19 cellular contexts compared by ENCODE assay signal in the genomic region with DNA sequence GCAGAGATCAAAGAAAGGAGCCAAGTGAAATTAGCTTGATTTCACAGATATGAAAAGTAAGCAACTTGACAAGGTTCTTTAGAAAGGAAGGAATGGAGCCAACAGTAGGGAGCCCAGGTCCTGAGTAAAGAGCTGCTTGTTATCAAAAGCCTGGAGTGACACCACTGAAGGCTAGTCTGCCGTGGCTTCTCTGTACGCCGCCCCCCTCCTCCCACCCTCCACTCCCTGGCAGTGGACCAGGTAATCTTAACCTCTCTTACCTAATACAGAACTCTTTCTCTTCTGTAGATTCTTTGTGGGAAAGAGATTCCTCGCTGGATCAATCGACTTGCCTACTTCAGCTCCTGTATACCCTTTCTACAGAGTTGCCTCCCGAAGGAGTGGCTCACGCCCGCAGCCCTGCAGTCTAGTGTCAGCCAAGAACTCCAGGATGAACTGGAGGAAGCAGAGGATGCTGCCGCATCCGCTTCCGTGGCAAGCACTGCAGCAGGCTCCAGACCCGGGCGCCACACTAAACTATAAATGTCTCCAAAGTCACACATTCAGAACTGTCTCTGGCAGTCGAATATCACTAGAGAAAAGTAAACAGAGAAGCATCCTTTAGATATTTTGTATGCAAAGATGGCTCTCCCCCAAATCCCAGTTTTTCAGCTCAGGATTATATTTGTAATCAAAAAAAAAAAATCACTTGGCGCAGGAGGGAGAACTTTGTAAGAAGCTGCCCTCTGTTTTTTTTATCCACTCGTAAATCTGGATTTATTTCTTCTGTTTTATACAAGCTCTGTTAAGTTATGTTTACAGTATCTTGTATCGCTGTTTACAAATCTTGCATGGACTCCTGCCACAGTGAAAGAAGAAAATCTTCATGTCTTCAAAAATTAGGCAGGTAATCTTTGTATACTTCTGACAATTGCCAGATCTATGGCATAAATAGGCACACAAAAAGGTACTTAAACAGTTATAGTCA. TPM values are rescaled to one million over a fixed set of nuclear protein-coding genes. Genes with fewer than 3 reads are reported as not detected.
DNase-seq lines count a peak whose midpoint lies in the region; ATAC-seq and TF ChIP-seq lines count a peak whose summit lies in the region.
"Had no signal": no experiment of that assay in that cellular context is flagged by ENCODE, and none has a peak within 500 bp of the region (broad histone marks: within the 10 kb centered on the region; RNA-seq: fewer than 3 reads in every experiment).

No MANE protein-coding gene starts in this region.

- no peaks in the 10 kb centered on the region for H3K27me3 Mint-ChIP-seq in activated naive CD4-positive, alpha-beta T cell treated with anti-CD3 and anti-CD28 coated beads, Interleukin-2, amount 10 ng/mL, durations not matched to agents 7 days and 5 days
- H3K27me3 Mint-ChIP-seq: naive thymus-derived CD4-positive, alpha-beta T cell; type B pancreatic cell had no signal

- H3K4me1 ChIP-seq in adrenal gland (replicated peaks in 1 of 2) (no peaks in the 10 kb centered on the region), upper lobe of left lung (peaks cover 0 to 6% (median 1%) of the 10 kb centered on the region in 4 donors), BE2C (peaks cover 14% of the 10 kb centered on the region)
- H3K4me1 ChIP-seq: BLaER1 had no signal

- no peak for TF ChIP-seq POLR2A in adrenal gland (IDR thresholded peaks at IDR 0.05)
- no peak for TF ChIP-seq POLR2A in upper lobe of left lung (IDR thresholded peaks at IDR 0.05)
- no peak for TF ChIP-seq POLR2A in erythroblast (IDR thresholded peaks at IDR 0.05; ENCODE audit: low read length)

- H3K4me3 ChIP-seq in adrenal gland: no peak overlapping the region
- H3K4me3 ChIP-seq in upper lobe of left lung: no peak overlapping the region
- no peak overlapping the region for H3K4me3 ChIP-seq in BE2C (ENCODE audit: low read depth, low read length)
- H3K4me3 ChIP-seq: BLaER1 had no signal

- peak; percentile 75 for ATAC-seq in left ventricle myocardium superior
- peak in 1 of 2 donors; percentile 43 for ATAC-seq in upper lobe of left lung (ENCODE audit: low FRiP score in 2 of 2)
- ATAC-seq in GM18870 (IDR thresholded peaks at IDR 0.05; ENCODE audit: unreplicated experiment): no peak
- ATAC-seq: naive thymus-derived CD4-positive, alpha-beta T cell had no signal

- intact Hi-C loops in adrenal gland (cut with DNase I) (no loop called here), left ventricle myocardium superior (cut with micrococcal nuclease) (no loop called here)

- H3K9me3 ChIP-seq in adrenal gland (replicated peaks in 1 of 3): no peaks in the 10 kb centered on the region
- H3K9me3 ChIP-seq in upper lobe of left lung: no peaks in the 10 kb centered on the region
- no peaks in the 10 kb centered on the region for H3K9me3 ChIP-seq in BE2C

- peaks cover 31% of the 10 kb centered on the region for H3K36me3 Mint-ChIP-seq in activated naive CD4-positive, alpha-beta T cell treated with anti-CD3 and anti-CD28 coated beads, Interleukin-2, amount 10 ng/mL, durations not matched to agents 7 days and 5 days

- H3K9me3 Mint-ChIP-seq in activated naive CD4-positive, alpha-beta T cell treated with anti-CD3 and anti-CD28 coated beads, Interleukin-2, amount 10 ng/mL, durations not matched to agents 7 days and 5 days: no peaks in the 10 kb centered on the region

- H3K27me3 ChIP-seq in adrenal gland (no peaks in the 10 kb centered on the region), upper lobe of left lung (no peaks in the 10 kb centered on the region), BE2C (no peaks in the 10 kb centered on the region)
- H3K27me3 ChIP-seq: BLaER1 had no signal

- H3K27ac ChIP-seq in adrenal gland: no peak overlapping the region
- H3K27ac ChIP-seq in upper lobe of left lung: peak overlapping the region in 1 of 4 donors; percentile 35
- H3K27ac ChIP-seq: BLaER1, epithelial cell of prostate, HL-60, WERI-Rb-1 had no signal

- TF ChIP-seq CTCF in adrenal gland (IDR thresholded peaks at IDR 0.05): no peak
- no peak for TF ChIP-seq CTCF in upper lobe of left lung (IDR thresholded peaks at IDR 0.05)
- no peak for TF ChIP-seq CTCF in BE2C (IDR thresholded peaks at IDR 0.05; ENCODE audit: low read depth, low read length)

- 75 to 86% (median 82%) methylated on average over 17 of the region's 17 CpGs for WGBS in adrenal gland, 4 donors
- WGBS in upper lobe of left lung, 2 donors: 58 to 63% methylated on average over 17 of the region's 17 CpGs

- H3K4me3 Mint-ChIP-seq in activated naive CD4-positive, alpha-beta T cell treated with anti-CD3 and anti-CD28 coated beads, Interleukin-2, amount 10 ng/mL, durations not matched to agents 7 days and 5 days: no peak overlapping the region
- H3K4me3 Mint-ChIP-seq: naive thymus-derived CD4-positive, alpha-beta T cell; type B pancreatic cell had no signal

- TF ChIP-seq EP300 in upper lobe of left lung (IDR thresholded peaks at IDR 0.05): no peak

- H3K36me3 ChIP-seq in adrenal gland (replicated peaks in 1 of 2) (no peaks in the 10 kb centered on the region), upper lobe of left lung (peaks cover 0 to 37% (median 14%) of the 10 kb centered on the region in 4 donors), BE2C (peaks cover 5% of the 10 kb centered on the region)

- no peak for DNase-seq in activated naive CD4-positive, alpha-beta T cell treated with anti-CD3 and anti-CD28 coated beads, Interleukin-2, amount 10 ng/mL, durations not matched to agents 7 days and 5 days
- no peak for DNase-seq in activated naive CD4-positive, alpha-beta T cell treated with anti-CD3 and anti-CD28 coated beads, Interleukin-2, amount 50 U/mL, for 16 hours
- DNase-seq in adrenal gland (peak in 4 of 7 donors; percentile 12 to 62 (median 22)), left ventricle myocardium superior (peak; percentile 44), upper lobe of left lung (peak; percentile 17 to 43), erythroblast (lab: John Stamatoyannopoulos, UW) (no peak), BE2C (no peak)
- DNase-seq: activated effector memory CD4-positive, alpha-beta T cell treated with Interleukin-2 at 50 U/mL for 16 hours; amygdala; caudate nucleus; naive thymus-derived CD4-positive, alpha-beta T cell; NCI-H510A treated with DMSO at 0.1 percent for 48 hours; retina; WERI-Rb-1 had no signal

- CTCF ChIA-PET in activated naive CD4-positive, alpha-beta T cell treated with anti-CD3 and anti-CD28 coated beads, Interleukin-2, amount 10 ng/mL, durations not matched to agents 7 days and 5 days (lab: Charles Lee): no interaction called here

- H3K4me1 Mint-ChIP-seq in activated naive CD4-positive, alpha-beta T cell treated with anti-CD3 and anti-CD28 coated beads, Interleukin-2, amount 10 ng/mL, durations not matched to agents 7 days and 5 days: no peaks in the 10 kb centered on the region
- H3K4me1 Mint-ChIP-seq: naive thymus-derived CD4-positive, alpha-beta T cell had no signal

- H3K27ac Mint-ChIP-seq in activated naive CD4-positive, alpha-beta T cell treated with anti-CD3 and anti-CD28 coated beads, Interleukin-2, amount 10 ng/mL, durations not matched to agents 7 days and 5 days: peak overlapping the region; percentile 11
- H3K27ac Mint-ChIP-seq: type B pancreatic cell had no signal

RNA-seq across cellular contexts. Expression of gene DESI2, which starts 52.6 kb away (rescaled TPM):
- total RNA-seq in adrenal gland: 10 to 100 TPM; 20.6 to 43.2 (median 29.8) TPM
- polyA plus RNA-seq in adrenal gland: 10 to 100 TPM in 2 of 3 donors, 1 to 10 TPM in 1; 7.0 to 26.1 (median 12.6) TPM
- total RNA-seq in left ventricle myocardium superior: 25.1 TPM
- total RNA-seq in upper lobe of left lung: 100 to 1,000 TPM in 1 of 6 donors, 10 to 100 TPM in 5; 40.4 to 103 (median 54.5) TPM
- 18.0 TPM for polyA plus RNA-seq in BE2C (2012; ENCODE audit: insufficient read depth, insufficient read length, low read depth)

Comparison
In these comparisons a context has a peak if more than half of its experiments do, and no peak if none do; other contexts are left out.
1. DNase-seq: peak in adrenal gland (4 of 7), left ventricle myocardium superior (single experiment) and upper lobe of left lung (2 of 2); none in activated naive CD4-positive, alpha-beta T cell treated with anti-CD3 and anti-CD28 coated beads, Interleukin-2, amount 10 ng/mL, durations not matched to agents 7 days and 5 days (single experiment), activated naive CD4-positive, alpha-beta T cell treated with anti-CD3 and anti-CD28 coated beads, Interleukin-2, amount 50 U/mL, for 16 hours (single experiment), erythroblast (0 of 2) and BE2C (single experiment).